In genomic region chr9:112333639-112334318, GRCh38 we compare ENCODE assay signal across 8 cellular contexts. TPM values are rescaled to one million over a fixed set of nuclear protein-coding genes. Genes with fewer than 3 reads are reported as not detected.
DNase-seq lines count a peak whose midpoint lies in the region; ATAC-seq, FAIRE-seq and TF ChIP-seq lines count a peak whose summit lies in the region.

No MANE protein-coding gene starts in this region.

- peak; percentile 83 for ATAC-seq in HG02798 (IDR thresholded peaks at IDR 0.05; ENCODE audit: poor library complexity, unreplicated experiment)
- peak; percentile 93 to 97 (median 96) for ATAC-seq in heart left ventricle
- peak; percentile 95 to 97 for ATAC-seq in upper lobe of left lung (ENCODE audit: low FRiP score in 2 of 2)

- H3K27me3 ChIP-seq in adipocyte (replicated peaks; ENCODE audit: control insufficient read depth, insufficient read depth, low read length) (no peaks in the 10 kb centered on the region), heart left ventricle (no peaks in the 10 kb centered on the region), upper lobe of left lung (no peaks in the 10 kb centered on the region)

- H3K27ac ChIP-seq in heart left ventricle: peak overlapping the region; percentile 92 to 100 (median 98)
- peak overlapping the region; percentile 98 to 100 (median 99) for H3K27ac ChIP-seq in upper lobe of left lung

- TF ChIP-seq CTCF in heart left ventricle (IDR thresholded peaks at IDR 0.05): peak; percentile 28 to 73 (median 60)
- TF ChIP-seq CTCF in upper lobe of left lung (IDR thresholded peaks at IDR 0.05): peak; percentile 42 to 73 (median 63)

- no peak for TF ChIP-seq EP300 in upper lobe of left lung (IDR thresholded peaks at IDR 0.05)

- H3K9ac ChIP-seq in adipocyte (ENCODE audit: low read length): peak overlapping the region; percentile 98

- FAIRE-seq in GM12891 (lab: Jason Lieb, UNC): no peak

- TF ChIP-seq POLR2A in GM12891 (IDR thresholded peaks at IDR 0.05; ENCODE audit: low read depth, low read length) (peak; percentile 11; the same call in 1 of the 2 replicates), heart left ventricle (IDR thresholded peaks at IDR 0.05) (no peak), upper lobe of left lung (IDR thresholded peaks at IDR 0.05) (peak in 1 of 4 donors; percentile 49)

- WGBS in heart left ventricle, 4 donors: 0 to 1% (median 1%) methylated on average over 13 to 72 of the region's 72 CpGs
- WGBS in upper lobe of left lung, 2 donors: 0% methylated on average over 4 to 20 of the region's 72 CpGs

- H3K9me3 ChIP-seq in adipocyte (ENCODE audit: control insufficient read depth, low read length) (no peaks in the 10 kb centered on the region), heart left ventricle (no peaks in the 10 kb centered on the region), upper lobe of left lung (no peaks in the 10 kb centered on the region)

- H3K4me3 ChIP-seq in adipocyte (ENCODE audit: low read length): peak overlapping the region; percentile 96
- H3K4me3 ChIP-seq in heart left ventricle: peak overlapping the region; percentile 71 to 100 (median 86)
- peak overlapping the region; percentile 86 to 97 (median 91) for H3K4me3 ChIP-seq in upper lobe of left lung

- intact Hi-C loops in heart left ventricle (cut with DNase I) (loop anchor here in 9 of 10 donors (1.0 to 10.0 kb wide), 12 partner anchors 45 to 439 kb away; partner anchors contain the start of genes UGCG (in 6 of the 9), SUSD1 (in 2 of the 9), HSDL2 (in 1 of the 9) and INIP (in 1 of the 9)), posterior cingulate gyrus (cut with DNase I) (loop anchor here (2.0 to 10.0 kb wide), 3 partner anchors 45 to 437 kb away; partner anchors contain the start of gene UGCG)

- DNase-seq in GM12891 (ENCODE audit: insufficient read length, low spot score): peak; percentile 84
- peak; percentile 92 to 99 (median 98) for DNase-seq in NCI-H1417 (lab: John Stamatoyannopoulos, UW)
- DNase-seq in SW 1271 (lab: John Stamatoyannopoulos, UW): peak; percentile 94 to 95
- peak; percentile 99 for DNase-seq in adipocyte (ENCODE audit: low read depth)
- DNase-seq in heart left ventricle: peak; percentile 94 to 98 (median 96)
- DNase-seq in posterior cingulate gyrus: peak in 9 of 10 donors; percentile 82 to 99 (median 88)
- DNase-seq in upper lobe of left lung: peak; percentile 97 to 100

- H3K4me1 ChIP-seq in adipocyte (ENCODE audit: control insufficient read depth, insufficient read depth, low read length) (peaks cover 29% of the 10 kb centered on the region), heart left ventricle (peaks cover 0 to 40% (median 14%) of the 10 kb centered on the region in 12 donors), upper lobe of left lung (peaks cover 22 to 27% (median 24%) of the 10 kb centered on the region in 4 donors)

- H3K36me3 ChIP-seq in adipocyte (ENCODE audit: control insufficient read depth, insufficient read depth, low read length, severe bottlenecking): no peaks in the 10 kb centered on the region
- H3K36me3 ChIP-seq in heart left ventricle: no peaks in the 10 kb centered on the region
- no peaks in the 10 kb centered on the region for H3K36me3 ChIP-seq in upper lobe of left lung

TF ChIP-seq in GM12891, 5 proteins besides CTCF, POLR2A, EP300 and RAD21:
- TF ChIP-seq TAF1 (IDR thresholded peaks at IDR 0.05; ENCODE audit: low read depth, low read length) (peak; percentile 1; the same call in 1 of the 2 replicates), PAX5 (IDR thresholded peaks at IDR 0.05; ENCODE audit: insufficient read depth, low read length, severe bottlenecking) (peak; percentile 48), POLR2AphosphoS5 (IDR thresholded peaks at IDR 0.05; ENCODE audit: low read depth, low read length) (no peak), SPI1 (IDR thresholded peaks at IDR 0.05; ENCODE audit: low read depth, low read length) (no peak), POU2F2 (IDR thresholded peaks at IDR 0.05; ENCODE audit: low read depth, low read length) (no peak)

RNA-seq across cellular contexts. Expression of gene PTBP3, which starts 0.4 kb away (rescaled TPM):
- 20.1 TPM for polyA plus RNA-seq in GM12891 (2012; ENCODE audit: low read depth, missing spikeins)
- 10 to 100 TPM in 7 of 9 donors, 1 to 10 TPM in 2; 9.8 to 49.0 (median 17.7) TPM for total RNA-seq in heart left ventricle
- polyA plus RNA-seq in heart left ventricle: 1 to 10 TPM; 2.8 to 6.7 TPM
- 10 to 100 TPM; 34.6 to 88.5 (median 74.4) TPM for total RNA-seq in upper lobe of left lung

RNA-seq across cellular contexts. Expression of gene HSDL2, which starts 46.1 kb away (rescaled TPM):
- polyA plus RNA-seq in GM12891 (2012; ENCODE audit: low read depth, missing spikeins): 24.5 TPM
- total RNA-seq in heart left ventricle (100 to 1,000 TPM; 112 to 241 (median 181) TPM), upper lobe of left lung (10 to 100 TPM; 25.1 to 92.6 (median 46.2) TPM)
- polyA plus RNA-seq in heart left ventricle: 100 to 1,000 TPM in 1 of 2 donors, 10 to 100 TPM in 1; 54.0 to 146 TPM

Comparison
In these comparisons a context has a peak if more than half of its experiments do, and no peak if none do; other contexts are left out.
1. Peak in every context shown above with its lines: DNase-seq, ATAC-seq, H3K4me3 ChIP-seq and H3K27ac ChIP-seq.